1 cellular context compared by ENCODE assay signal in genomic region chr2:235048549-235048948, GRCh38.
TF ChIP-seq lines count a peak whose summit lies in the region.

No MANE protein-coding gene starts in this region.

TF ChIP-seq in GM23338, 12 proteins besides CTCF, POLR2A, EP300 and RAD21 (continued from another document):
- TF ChIP-seq, protein P1, sequence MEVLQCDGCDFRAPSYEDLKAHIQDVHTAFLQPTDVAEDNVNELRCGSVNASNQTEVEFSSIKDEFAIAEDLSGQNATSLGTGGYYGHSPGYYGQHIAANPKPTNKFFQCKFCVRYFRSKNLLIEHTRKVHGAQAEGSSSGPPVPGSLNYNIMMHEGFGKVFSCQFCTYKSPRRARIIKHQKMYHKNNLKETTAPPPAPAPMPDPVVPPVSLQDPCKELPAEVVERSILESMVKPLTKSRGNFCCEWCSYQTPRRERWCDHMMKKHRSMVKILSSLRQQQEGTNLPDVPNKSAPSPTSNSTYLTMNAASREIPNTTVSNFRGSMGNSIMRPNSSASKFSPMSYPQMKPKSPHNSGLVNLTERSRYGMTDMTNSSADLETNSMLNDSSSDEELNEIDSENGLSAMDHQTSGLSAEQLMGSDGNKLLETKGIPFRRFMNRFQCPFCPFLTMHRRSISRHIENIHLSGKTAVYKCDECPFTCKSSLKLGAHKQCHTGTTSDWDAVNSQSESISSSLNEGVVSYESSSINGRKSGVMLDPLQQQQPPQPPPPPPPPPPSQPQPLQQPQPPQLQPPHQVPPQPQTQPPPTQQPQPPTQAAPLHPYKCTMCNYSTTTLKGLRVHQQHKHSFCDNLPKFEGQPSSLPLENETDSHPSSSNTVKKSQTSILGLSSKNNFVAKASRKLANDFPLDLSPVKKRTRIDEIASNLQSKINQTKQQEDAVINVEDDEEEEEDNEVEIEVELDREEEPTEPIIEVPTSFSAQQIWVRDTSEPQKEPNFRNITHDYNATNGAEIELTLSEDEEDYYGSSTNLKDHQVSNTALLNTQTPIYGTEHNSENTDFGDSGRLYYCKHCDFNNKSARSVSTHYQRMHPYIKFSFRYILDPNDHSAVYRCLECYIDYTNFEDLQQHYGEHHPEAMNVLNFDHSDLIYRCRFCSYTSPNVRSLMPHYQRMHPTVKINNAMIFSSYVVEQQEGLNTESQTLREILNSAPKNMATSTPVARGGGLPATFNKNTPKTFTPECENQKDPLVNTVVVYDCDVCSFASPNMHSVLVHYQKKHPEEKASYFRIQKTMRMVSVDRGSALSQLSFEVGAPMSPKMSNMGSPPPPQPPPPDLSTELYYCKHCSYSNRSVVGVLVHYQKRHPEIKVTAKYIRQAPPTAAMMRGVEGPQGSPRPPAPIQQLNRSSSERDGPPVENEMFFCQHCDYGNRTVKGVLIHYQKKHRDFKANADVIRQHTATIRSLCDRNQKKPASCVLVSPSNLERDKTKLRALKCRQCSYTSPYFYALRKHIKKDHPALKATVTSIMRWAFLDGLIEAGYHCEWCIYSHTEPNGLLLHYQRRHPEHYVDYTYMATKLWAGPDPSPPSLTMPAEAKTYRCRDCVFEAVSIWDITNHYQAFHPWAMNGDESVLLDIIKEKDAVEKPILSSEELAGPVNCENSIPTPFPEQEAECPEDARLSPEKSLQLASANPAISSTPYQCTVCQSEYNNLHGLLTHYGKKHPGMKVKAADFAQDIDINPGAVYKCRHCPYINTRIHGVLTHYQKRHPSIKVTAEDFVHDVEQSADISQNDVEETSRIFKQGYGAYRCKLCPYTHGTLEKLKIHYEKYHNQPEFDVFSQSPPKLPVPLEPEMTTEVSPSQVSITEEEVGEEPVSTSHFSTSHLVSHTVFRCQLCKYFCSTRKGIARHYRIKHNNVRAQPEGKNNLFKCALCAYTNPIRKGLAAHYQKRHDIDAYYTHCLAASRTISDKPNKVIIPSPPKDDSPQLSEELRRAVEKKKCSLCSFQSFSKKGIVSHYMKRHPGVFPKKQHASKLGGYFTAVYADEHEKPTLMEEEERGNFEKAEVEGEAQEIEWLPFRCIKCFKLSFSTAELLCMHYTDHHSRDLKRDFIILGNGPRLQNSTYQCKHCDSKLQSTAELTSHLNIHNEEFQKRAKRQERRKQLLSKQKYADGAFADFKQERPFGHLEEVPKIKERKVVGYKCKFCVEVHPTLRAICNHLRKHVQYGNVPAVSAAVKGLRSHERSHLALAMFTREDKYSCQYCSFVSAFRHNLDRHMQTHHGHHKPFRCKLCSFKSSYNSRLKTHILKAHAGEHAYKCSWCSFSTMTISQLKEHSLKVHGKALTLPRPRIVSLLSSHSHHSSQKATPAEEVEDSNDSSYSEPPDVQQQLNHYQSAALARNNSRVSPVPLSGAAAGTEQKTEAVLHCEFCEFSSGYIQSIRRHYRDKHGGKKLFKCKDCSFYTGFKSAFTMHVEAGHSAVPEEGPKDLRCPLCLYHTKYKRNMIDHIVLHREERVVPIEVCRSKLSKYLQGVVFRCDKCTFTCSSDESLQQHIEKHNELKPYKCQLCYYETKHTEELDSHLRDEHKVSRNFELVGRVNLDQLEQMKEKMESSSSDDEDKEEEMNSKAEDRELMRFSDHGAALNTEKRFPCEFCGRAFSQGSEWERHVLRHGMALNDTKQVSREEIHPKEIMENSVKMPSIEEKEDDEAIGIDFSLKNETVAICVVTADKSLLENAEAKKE (CRISPR knock-in tag; IDR thresholded peaks at IDR 0.05), result no peak
- no peak for TF ChIP-seq STAT1 (IDR thresholded peaks at IDR 0.05; ENCODE audit: unreplicated experiment)
- TF ChIP-seq NANOG (IDR thresholded peaks at IDR 0.05; ENCODE audit: borderline replicate concordance), result no peak
- TF ChIP-seq ZNF114 (CRISPR knock-in tag; IDR thresholded peaks at IDR 0.05), result no peak
- TF ChIP-seq JUNB (IDR thresholded peaks at IDR 0.05; ENCODE audit: unreplicated experiment), result no peak
- no peak for TF ChIP-seq EZH2 (IDR thresholded peaks at IDR 0.05; ENCODE audit: low read depth, unreplicated experiment)
- TF ChIP-seq POLR2AphosphoS5 (IDR thresholded peaks at IDR 0.05; ENCODE audit: low read depth), result no peak
- no peak for TF ChIP-seq REST (IDR thresholded peaks at IDR 0.05; ENCODE audit: unreplicated experiment)
- TF ChIP-seq ZNF331 (CRISPR knock-in tag; IDR thresholded peaks at IDR 0.05; ENCODE audit: low read depth), result no peak
- no peak for TF ChIP-seq EZH2phosphoT487 (IDR thresholded peaks at IDR 0.05; ENCODE audit: unreplicated experiment)
TF ChIP-seq in GM23338: peak in this region for 0.
